23 cellular contexts compared by ENCODE assay signal in genomic region chr7:107473975-107474598, GRCh38. TPM values are rescaled to one million over a fixed set of nuclear protein-coding genes. Genes with fewer than 3 reads are reported as not detected.
DNase-seq lines count a peak whose midpoint lies in the region; ATAC-seq and TF ChIP-seq lines count a peak whose summit lies in the region.
"Had no signal": no experiment of that assay in that cellular context is flagged by ENCODE, and none has a peak within 500 bp of the region (broad histone marks: within the 10 kb centered on the region; RNA-seq: fewer than 3 reads in every experiment).

No MANE protein-coding gene starts in this region.

- 65% methylated on average over 7 of the region's 7 CpGs for WGBS in right cardiac atrium

- intact Hi-C loops in right cardiac atrium (cut with DNase I): loop anchor here in 1 of 4 donors (10.0 kb wide), 1 partner anchor 269 kb away; no protein-coding TSS in a partner anchor
- intact Hi-C loops in sciatic nerve (cut with DNase I): no loop called here

- no peaks in the 10 kb centered on the region for H3K27me3 ChIP-seq in cardiac muscle cell
- no peaks in the 10 kb centered on the region for H3K27me3 ChIP-seq in right cardiac atrium (ENCODE audit: control insufficient read depth, insufficient read depth)

- no peak overlapping the region for H3K4me3 Mint-ChIP-seq in activated CD4-positive, alpha-beta memory T cell treated with anti-CD3 and anti-CD28 coated beads, Interleukin-2, amount 10 ng/mL, durations not matched to agents 7 days and 5 days
- H3K4me3 Mint-ChIP-seq: CD4-positive, CD25-positive, alpha-beta regulatory T cell had no signal

- no peak overlapping the region for H3K27ac Mint-ChIP-seq in activated CD4-positive, alpha-beta memory T cell treated with anti-CD3 and anti-CD28 coated beads, Interleukin-2, amount 10 ng/mL, durations not matched to agents 7 days and 5 days

- peak in 1 of 2 donors; percentile 36 for ATAC-seq in right cardiac atrium
- ATAC-seq in sciatic nerve: no peak

- DNase-seq in Ammon's horn (ENCODE audit: low spot score) (peak; percentile 30), OCI-M1 (lab: John Stamatoyannopoulos, UW) (peak; percentile 29), cardiac muscle cell (ENCODE audit: low read depth in 1 of 2, low spot score in 1 of 2) (no peak), right cardiac atrium (no peak), Kasumi-1 (lab: John Stamatoyannopoulos, UW) (no peak), sciatic nerve (ENCODE audit: low spot score) (no peak)
- DNase-seq in activated CD4-positive, alpha-beta memory T cell treated with anti-CD3 and anti-CD28 coated beads, Interleukin-2, amount 10 ng/mL, durations not matched to agents 7 days and 5 days: no peak
- no peak for DNase-seq in stimulated activated CD4-positive, alpha-beta T cell treated with anti-CD3 and anti-CD28 coated beads, Interleukin-1b, Interleukin-23, amount 100 ng/mL, for 48 hours
- DNase-seq: CD4-positive, CD25-positive, alpha-beta regulatory T cell; DMS79; GM23248; NCI-H1105; NCI-H1694; NCI-H2081; NCI-H2171; NCI-H446; NCI-H526 treated with DMSO at 0.1 percent for 48 hours; SHP77 had no signal

- no peaks in the 10 kb centered on the region for H3K36me3 Mint-ChIP-seq in activated CD4-positive, alpha-beta memory T cell treated with anti-CD3 and anti-CD28 coated beads, Interleukin-2, amount 10 ng/mL, durations not matched to agents 7 days and 5 days (ENCODE audit: low read depth)
- H3K36me3 Mint-ChIP-seq: CD4-positive, CD25-positive, alpha-beta regulatory T cell had no signal

- H3K4me1 Mint-ChIP-seq in activated CD4-positive, alpha-beta memory T cell treated with anti-CD3 and anti-CD28 coated beads, Interleukin-2, amount 10 ng/mL, durations not matched to agents 7 days and 5 days: no peaks in the 10 kb centered on the region

- CTCF ChIA-PET in activated CD4-positive, alpha-beta memory T cell treated with anti-CD3 and anti-CD28 coated beads, Interleukin-2, amount 10 ng/mL, durations not matched to agents 7 days and 5 days (lab: Charles Lee): interaction anchor here (1.8 kb wide), 1 partner anchor 11 kb away, joined by 6 read pairs; no protein-coding TSS in a partner anchor

- H3K36me3 ChIP-seq in cardiac muscle cell: no peaks in the 10 kb centered on the region
- H3K36me3 ChIP-seq: HAP-1 had no signal

- peak overlapping the region; percentile 18 for H3K27ac ChIP-seq in cardiac muscle cell
- H3K27ac ChIP-seq in right cardiac atrium (ENCODE audit: low read length): peak overlapping the region; percentile 45
- H3K27ac ChIP-seq: GM23248, KMS-11, SK-N-MC had no signal

- H3K4me1 ChIP-seq in cardiac muscle cell (ENCODE audit: low read depth) (peaks cover 12% of the 10 kb centered on the region), right cardiac atrium (ENCODE audit: control insufficient read depth, insufficient read depth, low read length) (no peaks in the 10 kb centered on the region)
- H3K4me1 ChIP-seq: HAP-1 had no signal

- no peaks in the 10 kb centered on the region for H3K9me3 Mint-ChIP-seq in activated CD4-positive, alpha-beta memory T cell treated with anti-CD3 and anti-CD28 coated beads, Interleukin-2, amount 10 ng/mL, durations not matched to agents 7 days and 5 days
- H3K9me3 Mint-ChIP-seq: CD4-positive, CD25-positive, alpha-beta regulatory T cell had no signal

- no peak for TF ChIP-seq CTCF in cardiac muscle cell (IDR thresholded peaks at IDR 0.05; ENCODE audit: low read depth, low read length)

- H3K9me3 ChIP-seq in cardiac muscle cell (ENCODE audit: low read depth) (no peaks in the 10 kb centered on the region), right cardiac atrium (ENCODE audit: control insufficient read depth, low read length) (no peaks in the 10 kb centered on the region)
- H3K9me3 ChIP-seq: HAP-1 had no signal

- H3K4me3 ChIP-seq in cardiac muscle cell (no peak overlapping the region), right cardiac atrium (ENCODE audit: low read length) (peak overlapping the region; percentile 60)
- H3K4me3 ChIP-seq: GM23248, HAP-1, SK-N-MC had no signal

- POLR2A ChIA-PET in activated CD4-positive, alpha-beta memory T cell treated with anti-CD3 and anti-CD28 coated beads, Interleukin-2, amount 10 ng/mL, durations not matched to agents 7 days and 5 days (lab: Charles Lee): no interaction called here

- no peaks in the 10 kb centered on the region for H3K27me3 Mint-ChIP-seq in activated CD4-positive, alpha-beta memory T cell treated with anti-CD3 and anti-CD28 coated beads, Interleukin-2, amount 10 ng/mL, durations not matched to agents 7 days and 5 days
- H3K27me3 Mint-ChIP-seq: CD4-positive, CD25-positive, alpha-beta regulatory T cell had no signal

RNA-seq across cellular contexts. Expression of gene GPR22, which starts 4.2 kb away (rescaled TPM):
- total RNA-seq in cardiac muscle cell (0.81 and 1.0 TPM in 2 replicates), right cardiac atrium (10 to 100 TPM; 15.8 to 50.0 (median 45.1) TPM), sciatic nerve (not detected)
- polyA plus RNA-seq in cardiac muscle cell (0.84 and 1.7 TPM in 2 replicates), right cardiac atrium (16.5 TPM)
- total RNA-seq in activated CD4-positive, alpha-beta memory T cell treated with anti-CD3 and anti-CD28 coated beads, Interleukin-2, amount 10 ng/mL, durations not matched to agents 7 days and 5 days: not detected
- total RNA-seq: A172; CD4-positive, CD25-positive, alpha-beta regulatory T cell; GM23248 had no signal
- polyA plus RNA-seq: BJ had no signal

Comparison
In these comparisons a context has a peak if more than half of its experiments do, and no peak if none do; other contexts are left out.
1. DNase-seq: peak in Ammon's horn (single experiment) and OCI-M1 (single experiment); none in cardiac muscle cell (0 of 2), right cardiac atrium (0 of 3), activated CD4-positive, alpha-beta memory T cell treated with anti-CD3 and anti-CD28 coated beads, Interleukin-2, amount 10 ng/mL, durations not matched to agents 7 days and 5 days (single experiment), Kasumi-1 (0 of 2), sciatic nerve (single experiment) and stimulated activated CD4-positive, alpha-beta T cell treated with anti-CD3 and anti-CD28 coated beads, Interleukin-1b, Interleukin-23, amount 100 ng/mL, for 48 hours (single experiment).